ENCODE assay signal across 16 cellular contexts in genomic region chr12:9607816-9608215, GRCh38. TPM values are rescaled to one million over a fixed set of nuclear protein-coding genes. Genes with fewer than 3 reads are reported as not detected.
"Had no signal": no experiment of that assay in that cellular context is flagged by ENCODE, and none has a peak within 500 bp of the region (broad histone marks: within the 10 kb centered on the region; RNA-seq: fewer than 3 reads in every experiment).

Gene KLRB1 (minus strand): TSS chr12:9607916. CDS start chr12:9607839, 77 bp downstream.

- H3K4me3 Mint-ChIP-seq: memory B cell, WTC11 had no signal

- H3K27me3 ChIP-seq: gastrocnemius medialis, heart right ventricle, tibial nerve had no signal

- H3K9me3 Mint-ChIP-seq: memory B cell had no signal

- H3K9me3 ChIP-seq: gastrocnemius medialis, heart right ventricle, SK-N-SH, tibial nerve had no signal

- H3K4me1 ChIP-seq: gastrocnemius medialis, heart right ventricle, parathyroid adenoma, tibial nerve had no signal

- H3K36me3 ChIP-seq: gastrocnemius medialis, heart right ventricle, tibial nerve had no signal

- H3K4me3 ChIP-seq: coronary artery, gastrocnemius medialis, heart right ventricle, tibial nerve had no signal

- H3K27ac ChIP-seq: coronary artery, gastrocnemius medialis, heart right ventricle, parathyroid adenoma, tibial nerve had no signal

- H3K4me1 Mint-ChIP-seq: memory B cell, WTC11 had no signal

- ATAC-seq: gastrocnemius medialis, heart right ventricle, left lobe of liver, WTC11 had no signal

- H3K27ac Mint-ChIP-seq: memory B cell, WTC11 had no signal

- H3K9ac ChIP-seq: parathyroid adenoma, SK-N-SH had no signal

- H3K27me3 Mint-ChIP-seq: memory B cell had no signal

- DNase-seq: activated CD4-positive, alpha-beta T cell treated with anti-CD3 and anti-CD28 coated beads, Interleukin-2, amount 50 U/mL, for 1 hour; activated CD8-positive, alpha-beta memory T cell treated with anti-CD3 and anti-CD28 coated beads, Interleukin-2, amount 50 U/mL, for 48 hours; activated effector memory CD4-positive, alpha-beta T cell treated with anti-CD3 and anti-CD28 coated beads, Interleukin-2, amount 50 U/mL, for 16 hours; effector CD4-positive, alpha-beta T cell; gastrocnemius medialis; heart right ventricle; islet precursor cell; retina; SK-N-SH had no signal

RNA-seq across cellular contexts. Expression of gene KLRB1, which starts in this region (rescaled TPM):
- total RNA-seq: fibroblast of lung, WTC11 had no signal
- polyA plus RNA-seq: fibroblast of lung, SK-N-SH had no signal
